In genomic region chr3:66427951-66428350, GRCh38 we compare ENCODE assay signal across 13 cellular contexts.
DNase-seq lines count a peak whose midpoint lies in the region; ATAC-seq and TF ChIP-seq lines count a peak whose summit lies in the region.
"Had no signal": no experiment of that assay in that cellular context is flagged by ENCODE, and none has a peak within 500 bp of the region (broad histone marks: within the 10 kb centered on the region; RNA-seq: fewer than 3 reads in every experiment).

No MANE protein-coding gene starts in this region.

- CTCF ChIA-PET in AG04450 (lab: Charles Lee) (interaction anchor here (0.6 to 2.7 kb wide), 5 partner anchors 9 to 442 kb away, joined by 3 to 16 read pairs (median 3); no protein-coding TSS in a partner anchor), OCI-LY7 (lab: Charles Lee; ENCODE audit: unreplicated experiment) (no interaction called here)
- CTCF ChIA-PET in activated CD8-positive, alpha-beta T cell treated with anti-CD3 and anti-CD28 coated beads for 36 hours (lab: Charles Lee) = interaction anchor here (0.6 to 1.5 kb wide), 2 partner anchors 10 to 50 kb away, joined by 3 read pairs; no protein-coding TSS in a partner anchor

- TF ChIP-seq CTCF in AG04450 (IDR thresholded peaks at IDR 0.05; ENCODE audit: low read depth, low read length) (no peak), OCI-LY7 (conservative IDR thresholded peaks at IDR 0.05; ENCODE audit: low read length) (no peak), psoas muscle (IDR thresholded peaks at IDR 0.05) (no peak)
- no peak for TF ChIP-seq CTCF in activated CD8-positive, alpha-beta T cell treated with anti-CD3 and anti-CD28 coated beads for 36 hours (IDR thresholded peaks at IDR 0.05)

- H3K27me3 ChIP-seq in AG04450 (ENCODE audit: control insufficient read depth, insufficient read depth, low read length) (no peaks in the 10 kb centered on the region), psoas muscle (ENCODE audit: insufficient read depth in 3 of 3, low read length in 2 of 3) (no peaks in the 10 kb centered on the region)

- BruUV-seq in OCI-LY7 (replicated peaks; lab: Mats Ljungman, UMichigan) = TSS peak; percentile 30

- peaks cover 11% of the 10 kb centered on the region for H3K4me1 Mint-ChIP-seq in activated CD8-positive, alpha-beta T cell treated with anti-CD3 and anti-CD28 coated beads for 36 hours (ENCODE audit: low read depth)
- H3K4me1 Mint-ChIP-seq: B cell had no signal

- intact Hi-C loops in OCI-LY7 (cut with micrococcal nuclease; ENCODE audit: unreplicated experiment) = no loop called here
- intact Hi-C loops in psoas muscle (cut with DNase I) = no loop called here
- intact Hi-C loops in activated CD8-positive, alpha-beta T cell treated with anti-CD3 and anti-CD28 coated beads for 36 hours (cut with micrococcal nuclease) = no loop called here

- no peaks in the 10 kb centered on the region for H3K9me3 Mint-ChIP-seq in activated CD8-positive, alpha-beta T cell treated with anti-CD3 and anti-CD28 coated beads for 36 hours
- H3K9me3 Mint-ChIP-seq: activated T-cell treated with anti-CD3 and anti-CD28 coated beads, Interleukin-2, amount 50 U/mL, for 72 hours; stimulated activated naive CD8-positive, alpha-beta T cell treated with anti-CD3 and anti-CD28 coated beads, Interleukin-15, Interleukin-2, amounts not matched to agents 100 ng/mL and 50 ng/mL, for 24 hours had no signal

- H3K36me3 ChIP-seq in OCI-LY7 (ENCODE audit: insufficient read depth, low read length) (peaks cover 99% of the 10 kb centered on the region), psoas muscle (ENCODE audit: insufficient read depth in 1 of 2, low read depth in 1 of 2) (no peaks in the 10 kb centered on the region)

- H2AFZ ChIP-seq in OCI-LY7 (ENCODE audit: low read length) = no peak overlapping the region

- H3K9me2 ChIP-seq in OCI-LY7 (ENCODE audit: insufficient read depth, low read length) = no peaks in the 10 kb centered on the region

- H4K20me1 ChIP-seq in OCI-LY7 (ENCODE audit: insufficient read depth, low read length) = peaks cover 6% of the 10 kb centered on the region; the same call in 1 of the 2 replicates

- DNase-seq in AG04450 (ENCODE audit: low read depth, low spot score) (no peak), OCI-LY7 (ENCODE audit: low spot score) (no peak), epithelial cell of prostate (ENCODE audit: low read depth, low spot score) (no peak), psoas muscle (no peak), erythroblast (lab: John Stamatoyannopoulos, UW) (no peak), SW480 (ENCODE audit: low spot score) (no peak)
- DNase-seq in activated CD8-positive, alpha-beta T cell treated with anti-CD3 and anti-CD28 coated beads for 36 hours = no peak
- DNase-seq: activated CD4-positive, alpha-beta T cell treated with anti-CD3 and anti-CD28 coated beads, Interleukin-2, amount 50 U/mL, for 48 hours; activated T-cell treated with anti-CD3 and anti-CD28 coated beads, Interleukin-2, amount 50 U/mL, for 72 hours; stimulated activated CD4-positive, alpha-beta T cell treated with anti-CD3 and anti-CD28 coated beads, Interleukin-12 subunit alpha, Interleukin-12 subunit beta, amount 100 ng/mL, for 4 hours had no signal

- peaks cover 6% of the 10 kb centered on the region for H3K36me3 Mint-ChIP-seq in activated CD8-positive, alpha-beta T cell treated with anti-CD3 and anti-CD28 coated beads for 36 hours (ENCODE audit: low read depth)

- no peaks in the 10 kb centered on the region for H3K27me3 Mint-ChIP-seq in activated CD8-positive, alpha-beta T cell treated with anti-CD3 and anti-CD28 coated beads for 36 hours
- H3K27me3 Mint-ChIP-seq: B cell; stimulated activated naive CD8-positive, alpha-beta T cell treated with anti-CD3 and anti-CD28 coated beads, Interleukin-15, Interleukin-2, amounts not matched to agents 100 ng/mL and 50 ng/mL, for 24 hours had no signal

- WGBS in psoas muscle, 3 donors = 36 to 48% (median 37%) methylated on average over 4 of the region's 4 CpGs

- peak overlapping the region; percentile 96 for H3K27ac ChIP-seq in AG04450 (ENCODE audit: low read depth, low read length)
- H3K27ac ChIP-seq in OCI-LY7 (ENCODE audit: low read depth, low read length, poor library complexity, severe bottlenecking) = no peak overlapping the region
- H3K27ac ChIP-seq in epithelial cell of prostate = peak overlapping the region; percentile 53
- H3K27ac ChIP-seq in psoas muscle = peak overlapping the region; percentile 89

- no peak for ATAC-seq in psoas muscle
- ATAC-seq in HG02610 (IDR thresholded peaks at IDR 0.05; ENCODE audit: unreplicated experiment) = no peak
- no peak for ATAC-seq in activated CD8-positive, alpha-beta T cell treated with anti-CD3 and anti-CD28 coated beads for 36 hours
- ATAC-seq: activated T-cell treated with anti-CD3 and anti-CD28 coated beads, Interleukin-2, amount 50 U/mL, for 72 hours had no signal

- H3K9me3 ChIP-seq in AG04450 (ENCODE audit: control insufficient read depth, insufficient read depth, low read length) (no peaks in the 10 kb centered on the region; the same call in 1 of the 2 replicates), OCI-LY7 (ENCODE audit: low read length) (peaks cover 21% of the 10 kb centered on the region; the same call in 1 of the 2 replicates), psoas muscle (no peaks in the 10 kb centered on the region)

- H3K4me3 ChIP-seq in AG04450 (ENCODE audit: low read depth, low read length) (no peak overlapping the region), OCI-LY7 (ENCODE audit: low read depth, low read length, poor library complexity, severe bottlenecking) (no peak overlapping the region), psoas muscle (peak overlapping the region; percentile 30)

- no peak for TF ChIP-seq POLR2A in erythroblast (IDR thresholded peaks at IDR 0.05; ENCODE audit: low read length)

- no peaks in the 10 kb centered on the region for H3K4me1 ChIP-seq in OCI-LY7 (ENCODE audit: insufficient read depth, low read length, poor library complexity, severe bottlenecking)
- H3K4me1 ChIP-seq in psoas muscle = peaks cover 92% of the 10 kb centered on the region

- H3K4me3 Mint-ChIP-seq in activated CD8-positive, alpha-beta T cell treated with anti-CD3 and anti-CD28 coated beads for 36 hours = no peak overlapping the region
- H3K4me3 Mint-ChIP-seq: activated T-cell treated with anti-CD3 and anti-CD28 coated beads, Interleukin-2, amount 50 U/mL, for 72 hours; B cell; stimulated activated naive CD8-positive, alpha-beta T cell treated with anti-CD3 and anti-CD28 coated beads, Interleukin-15, Interleukin-2, amounts not matched to agents 100 ng/mL and 50 ng/mL, for 24 hours had no signal

- H3K4me2 ChIP-seq in OCI-LY7 (ENCODE audit: low read length) = no peak overlapping the region

- POLR2A ChIA-PET in AG04450 (lab: Yijun Ruan, JAX) (interaction anchor here (1.1 kb wide), 1 partner anchor 15 kb away, joined by 3 read pairs; no protein-coding TSS in a partner anchor), OCI-LY7 (lab: Charles Lee) (interaction anchor here (0.6 to 1.3 kb wide), 2 partner anchors 9 to 254 kb away, joined by 3 read pairs; no protein-coding TSS in a partner anchor)
- POLR2A ChIA-PET in activated CD8-positive, alpha-beta T cell treated with anti-CD3 and anti-CD28 coated beads for 36 hours (lab: Charles Lee) = no interaction called here

- H3K27ac Mint-ChIP-seq in activated CD8-positive, alpha-beta T cell treated with anti-CD3 and anti-CD28 coated beads for 36 hours = no peak overlapping the region
- H3K27ac Mint-ChIP-seq: B cell; stimulated activated naive CD8-positive, alpha-beta T cell treated with anti-CD3 and anti-CD28 coated beads, Interleukin-15, Interleukin-2, amounts not matched to agents 100 ng/mL and 50 ng/mL, for 24 hours had no signal

- H3K79me2 ChIP-seq in OCI-LY7 (ENCODE audit: insufficient read depth, low read depth, low read length) = peaks cover 96% of the 10 kb centered on the region
